Comparison of ENCODE assay signal across 8 cellular contexts in the genomic region with DNA sequence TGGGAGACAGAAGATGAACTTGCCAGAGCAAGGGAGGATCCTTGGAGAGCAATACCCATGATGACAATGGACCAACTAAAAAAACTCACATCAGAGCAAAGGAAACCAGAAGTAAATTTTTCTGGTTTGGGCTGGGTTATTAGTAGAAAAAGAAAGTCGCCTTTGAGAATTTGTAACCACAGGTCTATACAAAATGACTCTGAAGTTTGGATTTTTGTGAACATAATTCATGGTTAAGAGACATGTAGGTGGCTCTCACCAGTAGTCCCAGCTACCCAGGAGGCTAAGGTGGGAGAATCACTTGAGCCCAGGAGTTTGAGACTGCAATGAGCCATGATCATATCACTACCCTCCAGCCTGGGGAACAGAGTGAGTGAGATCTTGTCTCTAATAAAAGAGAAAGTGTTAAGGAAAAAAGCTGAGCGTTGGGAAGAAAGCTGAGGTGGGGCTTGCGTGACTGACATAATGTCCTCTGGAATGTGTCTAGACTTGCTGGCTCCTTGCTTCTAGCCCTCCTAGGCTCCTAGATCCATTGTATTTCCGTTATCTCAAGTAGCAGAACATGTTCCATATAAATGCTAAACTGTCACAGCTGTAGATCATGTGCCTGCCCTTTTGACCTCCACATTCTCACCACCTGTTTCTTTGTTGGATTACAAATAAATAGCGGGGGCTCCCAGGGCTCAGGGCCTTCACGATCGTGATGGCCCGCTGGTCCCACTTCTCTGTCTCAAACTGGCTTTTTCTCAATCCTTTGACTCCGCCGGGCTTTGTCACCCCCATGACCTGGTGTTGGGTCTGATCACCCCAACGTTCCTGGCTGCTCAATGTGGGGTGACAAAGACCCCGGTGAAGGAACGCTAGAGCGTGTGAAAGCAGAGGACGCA. TPM values are rescaled to one million over a fixed set of nuclear protein-coding genes. Genes with fewer than 3 reads are reported as not detected.
DNase-seq lines count a peak whose midpoint lies in the region; ATAC-seq and TF ChIP-seq lines count a peak whose summit lies in the region.

No MANE protein-coding gene starts in this region.

- H3K27me3 ChIP-seq in HUES64 (ENCODE audit: insufficient read depth, low read length) = no peaks in the 10 kb centered on the region
- H3K27me3 ChIP-seq in mammary epithelial cell (ENCODE audit: insufficient read depth, low read length) = peaks cover 7% of the 10 kb centered on the region
- H3K27me3 ChIP-seq in Karpas-422 (ENCODE audit: low read length) = no peaks in the 10 kb centered on the region

- H3K36me3 ChIP-seq in HUES64 (ENCODE audit: insufficient read depth, low read length) = no peaks in the 10 kb centered on the region
- H3K36me3 ChIP-seq in mammary epithelial cell (ENCODE audit: insufficient read depth, low read length) = no peaks in the 10 kb centered on the region
- no peaks in the 10 kb centered on the region for H3K36me3 ChIP-seq in Karpas-422 (ENCODE audit: insufficient read depth, low read length)

- H3K4me2 ChIP-seq in mammary epithelial cell (ENCODE audit: insufficient read depth, low read depth, low read length) (no peak overlapping the region), Karpas-422 (ENCODE audit: low read depth, low read length, poor library complexity, severe bottlenecking) (no peak overlapping the region)

- DNase-seq in GM12864 (ENCODE audit: low read depth) = peak; percentile 54
- peak; percentile 42 for DNase-seq in fibroblast of pulmonary artery (ENCODE audit: low read depth)
- DNase-seq in mammary epithelial cell = no peak
- DNase-seq in GDM1 (lab: John Stamatoyannopoulos, UW) = no peak
- no peak for DNase-seq in SKM-1 (lab: John Stamatoyannopoulos, UW; ENCODE audit: unreplicated experiment)
- no peak for DNase-seq in Karpas-422

- no TSS peak for BruUV-seq in mammary epithelial cell (replicated peaks; lab: Mats Ljungman, UMichigan)

- no peaks in the 10 kb centered on the region for H4K20me1 ChIP-seq in mammary epithelial cell (ENCODE audit: insufficient read depth, low read length)
- no peaks in the 10 kb centered on the region for H4K20me1 ChIP-seq in Karpas-422 (ENCODE audit: insufficient read depth, low read depth, low read length)

- in situ Hi-C loops in mammary epithelial cell (cut with MboI; ENCODE audit: low sequenced_read_pairs in 2 of 2) = no loop called here

- CTCF ChIA-PET in mammary epithelial cell (lab: Charles Lee; ENCODE audit: low non-redundant PET) = interaction anchor here (0.6 kb wide), 1 partner anchor 337 kb away, joined by 8 read pairs; no protein-coding TSS in a partner anchor

- intact Hi-C loops in mammary epithelial cell (cut with micrococcal nuclease) = no loop called here

- H3K9me3 ChIP-seq in HUES64 (ENCODE audit: insufficient read depth, low read depth, low read length) (no peaks in the 10 kb centered on the region), mammary epithelial cell (replicated peaks; ENCODE audit: insufficient read depth, low read length) (no peaks in the 10 kb centered on the region), Karpas-422 (ENCODE audit: low read length) (no peaks in the 10 kb centered on the region)

- peak; percentile 87 for ATAC-seq in GM21619 (IDR thresholded peaks at IDR 0.05; ENCODE audit: unreplicated experiment)

- TF ChIP-seq CTCF in GM12864 (IDR thresholded peaks at IDR 0.05; ENCODE audit: low read depth, low read length, missing control alignments) (no peak), fibroblast of pulmonary artery (IDR thresholded peaks at IDR 0.05; ENCODE audit: low read length, missing control alignments) (no peak), mammary epithelial cell (conservative IDR thresholded peaks at IDR 0.05 in 1 of 2, IDR thresholded peaks at IDR 0.05 in 1 of 2; ENCODE audit: extremely low read depth in 1 of 2, insufficient read depth in 1 of 2, low read depth in 1 of 2, low read length in 2 of 2) (no peak)

- peak overlapping the region; percentile 18; the same call in 1 of the 2 replicates for H3K9ac ChIP-seq in HUES64 (ENCODE audit: low read depth, low read length)
- no peak overlapping the region for H3K9ac ChIP-seq in mammary epithelial cell (ENCODE audit: insufficient read depth, low read length)
- no peak overlapping the region for H3K9ac ChIP-seq in Karpas-422 (ENCODE audit: low read length)

- H3K79me2 ChIP-seq in mammary epithelial cell (ENCODE audit: insufficient read depth, low read length) (no peaks in the 10 kb centered on the region), Karpas-422 (ENCODE audit: low read length) (no peaks in the 10 kb centered on the region)

- no peaks in the 10 kb centered on the region for H3K9me2 ChIP-seq in Karpas-422 (replicated peaks; ENCODE audit: insufficient read depth, low read length)

- dilution Hi-C loops in mammary epithelial cell (cut with HindIII; ENCODE audit: low sequenced_read_pairs) = no loop called here

- H2AFZ ChIP-seq in mammary epithelial cell (ENCODE audit: low read depth, low read length) (no peak overlapping the region), Karpas-422 (ENCODE audit: low read length) (no peak overlapping the region)

- H3K4me1 ChIP-seq in HUES64 (ENCODE audit: insufficient read depth, low read length) (peaks cover 41% of the 10 kb centered on the region), mammary epithelial cell (ENCODE audit: insufficient read depth, low read length) (peaks cover 6% of the 10 kb centered on the region), Karpas-422 (ENCODE audit: low read length) (peaks cover 5% of the 10 kb centered on the region)

- H3K27ac ChIP-seq in HUES64 (ENCODE audit: low read depth, low read length) (peak overlapping the region; percentile 95), mammary epithelial cell (ENCODE audit: insufficient read depth, low read depth, low read length) (no peak overlapping the region), Karpas-422 (ENCODE audit: low read length) (no peak overlapping the region)

- WGBS in HUES64 = 29% methylated on average over 15 of the region's 15 CpGs
- 89% methylated on average over 15 of the region's 15 CpGs for WGBS in mammary epithelial cell (ENCODE audit: low coverage, missing lambda C conversion rate)

- H3K4me3 ChIP-seq in GM12864 (ENCODE audit: low read depth, low read length) = peak overlapping the region; percentile 12
- H3K4me3 ChIP-seq in HUES64 (ENCODE audit: low read length) = no peak overlapping the region
- H3K4me3 ChIP-seq in fibroblast of pulmonary artery (replicated peaks; ENCODE audit: low read depth, low read length) = no peak overlapping the region
- no peak overlapping the region for H3K4me3 ChIP-seq in mammary epithelial cell (replicated peaks in 1 of 3; ENCODE audit: insufficient read depth in 1 of 3, low read depth in 2 of 3, low read length in 3 of 3)
- H3K4me3 ChIP-seq in Karpas-422 (ENCODE audit: low read length) = no peak overlapping the region

RNA-seq across cellular contexts. Expression of a gene that starts 56.2 kb away (rescaled TPM):
- 127 TPM for polyA plus RNA-seq in HUES64 (2013, experiment 1 of 2)
- 133 TPM for polyA plus RNA-seq in HUES64 (2013, experiment 2 of 2)
- 10 to 100 TPM; 64.4 to 67.8 TPM for total RNA-seq in mammary epithelial cell
- polyA plus RNA-seq in mammary epithelial cell = 74.0 TPM
- 209 TPM for polyA minus RNA-seq in mammary epithelial cell
- 9.2 and 27.2 TPM in 2 replicates for total RNA-seq in Karpas-422 (2014; rRNA removed; shearing (Covaris generic); ENCODE audit: low replicate concordance)

Comparison
In these comparisons a context has a peak if more than half of its experiments do, and no peak if none do; other contexts are left out.
1. DNase-seq: peak in GM12864 (single experiment) and fibroblast of pulmonary artery (single experiment); none in mammary epithelial cell (single experiment), GDM1 (single experiment), SKM-1 (single experiment) and Karpas-422 (single experiment).